Comparison of ENCODE assay signal across 8 cellular contexts in the genomic region with DNA sequence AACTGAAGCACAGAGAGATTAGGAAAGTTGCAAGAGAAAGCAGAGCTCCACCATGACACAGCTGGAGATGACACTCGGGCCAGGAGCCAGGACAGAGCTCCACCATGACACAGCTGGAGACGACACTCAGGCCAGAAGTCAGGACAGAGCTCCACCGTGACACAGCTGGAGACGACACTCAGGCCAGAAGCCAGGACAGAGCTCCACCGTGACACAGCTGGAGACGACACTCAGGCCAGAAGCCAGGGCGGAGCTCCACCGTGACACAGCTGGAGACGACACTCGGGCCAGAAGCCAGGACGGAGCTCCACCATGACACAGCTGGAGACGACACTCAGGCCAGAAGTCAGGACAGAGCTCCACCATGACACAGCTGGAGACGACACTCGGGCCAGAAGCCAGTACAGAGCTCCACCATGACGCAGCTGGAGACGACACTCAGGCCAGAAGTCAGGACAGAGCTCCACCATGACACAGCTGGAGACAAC. TPM values are rescaled to one million over a fixed set of nuclear protein-coding genes. Genes with fewer than 3 reads are reported as not detected.
"Had no signal": no experiment of that assay in that cellular context is flagged by ENCODE, and none has a peak within 500 bp of the region (broad histone marks: within the 10 kb centered on the region; RNA-seq: fewer than 3 reads in every experiment).

No MANE protein-coding gene starts in this region.

RNA-seq across cellular contexts. Expression of a gene that starts 13.1 kb away (rescaled TPM):
- total RNA-seq: M059J, NCI-H460, PC-3, Peyer's patch, Right ventricle myocardium inferior, SJCRH30, SK-MEL-5, T-cell had no signal

RNA-seq across cellular contexts. Expression of a gene that starts 55.0 kb away (rescaled TPM):
- total RNA-seq: NCI-H460 had no signal
